Comparison of ENCODE assay signal across 36 cellular contexts in genomic region chr4:126856906-126857305, GRCh38.
"Had no signal": no experiment of that assay in that cellular context is flagged by ENCODE, and none has a peak within 500 bp of the region (broad histone marks: within the 10 kb centered on the region; RNA-seq: fewer than 3 reads in every experiment).

No MANE protein-coding gene starts in this region.

- H3K27ac ChIP-seq: ascending aorta, WERI-Rb-1 had no signal

- DNase-seq: activated CD4-positive, alpha-beta memory T cell treated with anti-CD3 and anti-CD28 coated beads, Interleukin-2, amount 10 ng/mL, durations not matched to agents 7 days and 5 days; activated CD4-positive, alpha-beta T cell treated with anti-CD3 and anti-CD28 coated beads for 1 hour; activated CD4-positive, alpha-beta T cell treated with anti-CD3 and anti-CD28 coated beads for 36 hours; activated CD4-positive, alpha-beta T cell treated with anti-CD3 and anti-CD28 coated beads for 48 hours; activated CD4-positive, alpha-beta T cell treated with anti-CD3 and anti-CD28 coated beads, Interleukin-2, amount 10 ng/mL, durations not matched to agents 7 days and 5 days; activated CD4-positive, alpha-beta T cell treated with anti-CD3 and anti-CD28 coated beads, Interleukin-2, amount 50 U/mL, for 48 hours; activated CD4-positive, CD25-positive, alpha-beta regulatory T cell; activated CD8-positive, alpha-beta memory T cell treated with anti-CD3 and anti-CD28 coated beads for 24 hours; activated CD8-positive, alpha-beta memory T cell treated with anti-CD3 and anti-CD28 coated beads, Interleukin-2, amount 10 ng/mL, durations not matched to agents 7 days and 5 days; activated CD8-positive, alpha-beta memory T cell treated with anti-CD3 and anti-CD28 coated beads, Interleukin-2, amount 50 U/mL, for 48 hours; activated CD8-positive, alpha-beta T cell treated with anti-CD3 and anti-CD28 coated beads, Interleukin-2, amount 10 ng/mL, durations not matched to agents 7 days and 5 days; activated effector memory CD4-positive, alpha-beta T cell treated with Interleukin-2 at 50 U/mL for 16 hours; activated gamma-delta T cell; activated naive CD4-positive, alpha-beta T cell treated with anti-CD3 and anti-CD28 coated beads, Interleukin-2, amount 10 ng/mL, durations not matched to agents 7 days and 5 days; activated naive CD4-positive, alpha-beta T cell treated with Interleukin-2 at 50 U/mL for 16 hours; activated naive CD8-positive, alpha-beta T cell treated with anti-CD3 and anti-CD28 coated beads, Interleukin-2, amount 10 ng/mL, durations not matched to agents 7 days and 5 days; activated naive CD8-positive, alpha-beta T cell treated with anti-CD3 and anti-CD28 coated beads, Interleukin-2, amount 50 U/mL, for 24 hours; activated T-cell treated with anti-CD3 and anti-CD28 coated beads, Interleukin-2, amount 50 U/mL, for 24 hours; activated T-cell treated with anti-CD3 and anti-CD28 coated beads, Interleukin-2, amount 50 U/mL, for 48 hours; amygdala; anterior cingulate cortex; central memory CD4-positive, alpha-beta T cell; T-helper 1 cell; T-helper 2 cell; T-helper 9 cell; WERI-Rb-1 had no signal

- H3K27me3 ChIP-seq: ascending aorta had no signal

- H3K9me3 Mint-ChIP-seq: WTC11 had no signal

- FAIRE-seq: TTC549 had no signal

- H3K4me3 ChIP-seq: ascending aorta had no signal

- H3K36me3 ChIP-seq: ascending aorta, WERI-Rb-1 had no signal

- H3K9me3 ChIP-seq: ascending aorta had no signal

- H3K4me3 Mint-ChIP-seq: activated CD4-positive, alpha-beta memory T cell treated with anti-CD3 and anti-CD28 coated beads, Interleukin-2, amount 10 ng/mL, durations not matched to agents 7 days and 5 days; activated CD4-positive, alpha-beta T cell treated with anti-CD3 and anti-CD28 coated beads for 36 hours; activated CD4-positive, alpha-beta T cell treated with anti-CD3 and anti-CD28 coated beads, Interleukin-2, amount 10 ng/mL, durations not matched to agents 7 days and 5 days; activated CD8-positive, alpha-beta memory T cell treated with anti-CD3 and anti-CD28 coated beads, Interleukin-2, amount 10 ng/mL, durations not matched to agents 7 days and 5 days; activated CD8-positive, alpha-beta T cell treated with anti-CD3 and anti-CD28 coated beads, Interleukin-2, amount 10 ng/mL, durations not matched to agents 7 days and 5 days; activated naive CD4-positive, alpha-beta T cell treated with anti-CD3 and anti-CD28 coated beads, Interleukin-2, amount 10 ng/mL, durations not matched to agents 7 days and 5 days; activated naive CD4-positive, alpha-beta T cell treated with anti-CD3 and anti-CD28 coated beads, Interleukin-2, amount 50 U/mL, for 24 hours; activated naive CD8-positive, alpha-beta T cell; activated naive CD8-positive, alpha-beta T cell treated with anti-CD3 and anti-CD28 coated beads, Interleukin-2, amount 10 ng/mL, durations not matched to agents 7 days and 5 days; activated naive CD8-positive, alpha-beta T cell treated with anti-CD3 and anti-CD28 coated beads, Interleukin-2, amount 50 U/mL, for 24 hours; activated T-cell treated with anti-CD3 and anti-CD28 coated beads, Interleukin-2, amount 50 U/mL, for 24 hours; brain; T-helper 1 cell treated with Interleukin-12 subunit alpha and Interleukin-12 subunit beta and Interleukin-4 antibody, amounts not matched to agents 30 μg/mL and 1 μg/mL, for 36 hours; T-helper 2 cell treated with Interferon-gamma antibody and Interleukin-4, amounts not matched to agents 5 μg/mL and 100 μg/mL, for 36 hours; WTC11 had no signal

- H3K4me1 Mint-ChIP-seq: activated CD4-positive, alpha-beta memory T cell treated with anti-CD3 and anti-CD28 coated beads, Interleukin-2, amount 10 ng/mL, durations not matched to agents 7 days and 5 days; activated CD4-positive, alpha-beta T cell treated with anti-CD3 and anti-CD28 coated beads for 36 hours; activated CD4-positive, alpha-beta T cell treated with anti-CD3 and anti-CD28 coated beads, Interleukin-2, amount 10 ng/mL, durations not matched to agents 7 days and 5 days; activated CD8-positive, alpha-beta memory T cell treated with anti-CD3 and anti-CD28 coated beads, Interleukin-2, amount 10 ng/mL, durations not matched to agents 7 days and 5 days; activated naive CD4-positive, alpha-beta T cell treated with anti-CD3 and anti-CD28 coated beads, Interleukin-2, amount 10 ng/mL, durations not matched to agents 7 days and 5 days; activated naive CD4-positive, alpha-beta T cell treated with anti-CD3 and anti-CD28 coated beads, Interleukin-2, amount 50 U/mL, for 24 hours; activated naive CD8-positive, alpha-beta T cell treated with anti-CD3 and anti-CD28 coated beads, Interleukin-2, amount 10 ng/mL, durations not matched to agents 7 days and 5 days; activated naive CD8-positive, alpha-beta T cell treated with anti-CD3 and anti-CD28 coated beads, Interleukin-2, amount 50 U/mL, for 24 hours; brain; WTC11 had no signal

- H3K36me3 Mint-ChIP-seq: activated CD8-positive, alpha-beta memory T cell treated with anti-CD3 and anti-CD28 coated beads, Interleukin-2, amount 10 ng/mL, durations not matched to agents 7 days and 5 days; activated naive CD4-positive, alpha-beta T cell treated with anti-CD3 and anti-CD28 coated beads, Interleukin-2, amount 10 ng/mL, durations not matched to agents 7 days and 5 days; activated naive CD4-positive, alpha-beta T cell treated with anti-CD3 and anti-CD28 coated beads, Interleukin-2, amount 50 U/mL, for 24 hours; activated naive CD8-positive, alpha-beta T cell; activated naive CD8-positive, alpha-beta T cell treated with anti-CD3 and anti-CD28 coated beads, Interleukin-2, amount 10 ng/mL, durations not matched to agents 7 days and 5 days; brain; WTC11 had no signal

- H3K27me3 Mint-ChIP-seq: activated CD4-positive, alpha-beta memory T cell treated with anti-CD3 and anti-CD28 coated beads, Interleukin-2, amount 10 ng/mL, durations not matched to agents 7 days and 5 days; activated CD4-positive, alpha-beta T cell treated with anti-CD3 and anti-CD28 coated beads for 36 hours; activated CD4-positive, alpha-beta T cell treated with anti-CD3 and anti-CD28 coated beads, Interleukin-2, amount 10 ng/mL, durations not matched to agents 7 days and 5 days; activated CD8-positive, alpha-beta memory T cell treated with anti-CD3 and anti-CD28 coated beads, Interleukin-2, amount 10 ng/mL, durations not matched to agents 7 days and 5 days; activated naive CD4-positive, alpha-beta T cell treated with anti-CD3 and anti-CD28 coated beads, Interleukin-2, amount 10 ng/mL, durations not matched to agents 7 days and 5 days; activated naive CD4-positive, alpha-beta T cell treated with anti-CD3 and anti-CD28 coated beads, Interleukin-2, amount 50 U/mL, for 24 hours; activated naive CD8-positive, alpha-beta T cell; activated naive CD8-positive, alpha-beta T cell treated with anti-CD3 and anti-CD28 coated beads, Interleukin-2, amount 10 ng/mL, durations not matched to agents 7 days and 5 days; activated naive CD8-positive, alpha-beta T cell treated with anti-CD3 and anti-CD28 coated beads, Interleukin-2, amount 50 U/mL, for 24 hours; activated T-cell treated with anti-CD3 and anti-CD28 coated beads, Interleukin-2, amount 50 U/mL, for 24 hours; brain had no signal

- H3K27ac Mint-ChIP-seq: activated CD4-positive, alpha-beta memory T cell treated with anti-CD3 and anti-CD28 coated beads, Interleukin-2, amount 10 ng/mL, durations not matched to agents 7 days and 5 days; activated CD4-positive, alpha-beta T cell treated with anti-CD3 and anti-CD28 coated beads for 36 hours; activated CD4-positive, alpha-beta T cell treated with anti-CD3 and anti-CD28 coated beads, Interleukin-2, amount 10 ng/mL, durations not matched to agents 7 days and 5 days; activated CD8-positive, alpha-beta memory T cell treated with anti-CD3 and anti-CD28 coated beads, Interleukin-2, amount 10 ng/mL, durations not matched to agents 7 days and 5 days; activated CD8-positive, alpha-beta T cell treated with anti-CD3 and anti-CD28 coated beads, Interleukin-2, amount 10 ng/mL, durations not matched to agents 7 days and 5 days; activated naive CD4-positive, alpha-beta T cell treated with anti-CD3 and anti-CD28 coated beads, Interleukin-2, amount 50 U/mL, for 24 hours; activated naive CD8-positive, alpha-beta T cell; activated naive CD8-positive, alpha-beta T cell treated with anti-CD3 and anti-CD28 coated beads, Interleukin-2, amount 10 ng/mL, durations not matched to agents 7 days and 5 days; activated naive CD8-positive, alpha-beta T cell treated with anti-CD3 and anti-CD28 coated beads, Interleukin-2, amount 50 U/mL, for 24 hours; activated T-cell treated with anti-CD3 and anti-CD28 coated beads, Interleukin-2, amount 50 U/mL, for 24 hours; activated T-helper 2 cell treated with anti-CD3 and anti-CD28 coated beads, Interferon-gamma antibody, Interleukin-2, Interleukin-4, amounts not matched to agents 10 μg/mL and 5 μg/mL and 100 μg/mL, durations not matched to agents 14 hours and 24 hours and 36 hours; brain; T-helper 1 cell treated with Interleukin-12 subunit alpha and Interleukin-12 subunit beta and Interleukin-4 antibody, amounts not matched to agents 30 μg/mL and 1 μg/mL, for 36 hours; T-helper 2 cell treated with Interferon-gamma antibody and Interleukin-4, amounts not matched to agents 5 μg/mL and 100 μg/mL, for 36 hours; WTC11 had no signal

- H3K4me1 ChIP-seq: ascending aorta had no signal

- ATAC-seq: activated CD4-positive, alpha-beta T cell treated with anti-CD3 and anti-CD28 coated beads for 36 hours; activated CD4-positive, CD25-positive, alpha-beta regulatory T cell treated with anti-CD3 and anti-CD28 coated beads, Interleukin-2, amount 50 U/mL, for 24 hours; activated CD8-positive, alpha-beta memory T cell treated with anti-CD3 and anti-CD28 coated beads, Interleukin-2, amount 10 ng/mL, durations not matched to agents 7 days and 5 days; activated CD8-positive, alpha-beta T cell treated with anti-CD3 and anti-CD28 coated beads, Interleukin-2, amount 10 ng/mL, durations not matched to agents 7 days and 5 days; activated naive CD8-positive, alpha-beta T cell treated with anti-CD3 and anti-CD28 coated beads, Interleukin-2, amount 50 U/mL, for 24 hours; WTC11 had no signal
